ENCODE assay signal across 33 cellular contexts in the genomic region with DNA sequence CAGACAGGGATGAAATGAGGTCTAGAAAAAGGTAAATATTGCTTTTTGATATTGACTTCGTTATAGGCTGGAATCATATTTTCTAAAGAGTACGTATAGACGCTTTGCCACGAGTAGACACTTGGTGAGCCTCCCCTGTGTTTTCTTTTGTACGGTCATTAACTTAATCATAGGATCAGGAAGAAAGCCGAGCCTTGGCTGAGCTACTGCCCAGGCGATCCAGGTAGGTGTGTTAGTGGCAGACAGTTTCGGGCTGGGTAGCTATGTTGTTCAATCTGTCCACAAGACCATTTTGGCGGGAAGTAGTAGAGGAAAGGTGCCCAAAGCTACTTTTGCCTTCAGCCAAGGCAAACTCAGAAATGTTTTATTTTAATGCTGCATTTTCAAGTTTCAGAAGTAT. TPM values are rescaled to one million over a fixed set of nuclear protein-coding genes. Genes with fewer than 3 reads are reported as not detected.
"Had no signal": no experiment of that assay in that cellular context is flagged by ENCODE, and none has a peak within 500 bp of the region (broad histone marks: within the 10 kb centered on the region; RNA-seq: fewer than 3 reads in every experiment).

No MANE protein-coding gene starts in this region.

- H3K36me3 ChIP-seq: ascending aorta, cardiac muscle cell, MG63, SJCRH30 had no signal

- ATAC-seq: activated CD4-positive, alpha-beta T cell treated with anti-CD3 and anti-CD28 coated beads for 36 hours; activated CD4-positive, CD25-positive, alpha-beta regulatory T cell treated with anti-CD3 and anti-CD28 coated beads, Interleukin-2, amount 50 U/mL, for 24 hours; activated CD8-positive, alpha-beta memory T cell treated with anti-CD3 and anti-CD28 coated beads, Interleukin-2, amount 10 ng/mL, durations not matched to agents 7 days and 5 days had no signal

- H3K36me3 Mint-ChIP-seq: activated CD4-positive, alpha-beta memory T cell treated with anti-CD3 and anti-CD28 coated beads for 36 hours had no signal

- DNase-seq: activated CD4-positive, alpha-beta memory T cell treated with anti-CD3 and anti-CD28 coated beads for 36 hours; activated CD4-positive, alpha-beta T cell treated with anti-CD3 and anti-CD28 coated beads for 36 hours; activated CD4-positive, alpha-beta T cell treated with anti-CD3 and anti-CD28 coated beads, Interleukin-2, amount 10 ng/mL, durations not matched to agents 7 days and 5 days; activated CD8-positive, alpha-beta memory T cell treated with anti-CD3 and anti-CD28 coated beads, Interleukin-2, amount 10 ng/mL, durations not matched to agents 7 days and 5 days; activated CD8-positive, alpha-beta memory T cell treated with anti-CD3 and anti-CD28 coated beads, Interleukin-2, amount 50 U/mL, for 48 hours; activated effector memory CD4-positive, alpha-beta T cell treated with Interleukin-2 at 50 U/mL for 16 hours; activated naive CD4-positive, alpha-beta T cell treated with anti-CD3 and anti-CD28 coated beads, Interleukin-2, amount 10 ng/mL, durations not matched to agents 7 days and 5 days; activated naive CD8-positive, alpha-beta T cell treated with anti-CD3 and anti-CD28 coated beads for 36 hours; activated T-cell treated with anti-CD3 and anti-CD28 coated beads, Interleukin-2, amount 50 U/mL, for 48 hours; amygdala; Kasumi-1; KG1; MG63; NCI-H1048; NCI-H1436 treated with DMSO at 0.1 percent for 48 hours; NCI-H1694 treated with DMSO at 0.1 percent for 48 hours; NCI-H2029; NCI-H2107; NCI-H2171; NCI-H510A; NCI-H526; NCI-H748 treated with DMSO at 0.1 percent for 48 hours; NK-92 treated with Interleukin-12 subunit alpha and Interleukin-12 subunit beta, amount 100 ng/mL, for 24 hours; SHP77; SJCRH30 had no signal

- H3K27ac Mint-ChIP-seq: activated CD4-positive, alpha-beta memory T cell treated with anti-CD3 and anti-CD28 coated beads for 36 hours; activated CD4-positive, alpha-beta T cell treated with anti-CD3 and anti-CD28 coated beads for 36 hours; activated CD4-positive, alpha-beta T cell treated with anti-CD3 and anti-CD28 coated beads, Interleukin-2, amount 10 ng/mL, durations not matched to agents 7 days and 5 days; activated CD8-positive, alpha-beta memory T cell treated with anti-CD3 and anti-CD28 coated beads, Interleukin-2, amount 10 ng/mL, durations not matched to agents 7 days and 5 days; activated naive CD4-positive, alpha-beta T cell treated with anti-CD3 and anti-CD28 coated beads, Interleukin-2, amount 10 ng/mL, durations not matched to agents 7 days and 5 days; activated naive CD8-positive, alpha-beta T cell treated with anti-CD3 and anti-CD28 coated beads for 36 hours; T-helper 1 cell treated with Interleukin-12 subunit alpha and Interleukin-12 subunit beta and Interleukin-4 antibody, amounts not matched to agents 30 μg/mL and 1 μg/mL, for 36 hours; T-helper 2 cell treated with Interferon-gamma antibody and Interleukin-4, amounts not matched to agents 5 μg/mL and 100 μg/mL, for 36 hours had no signal

- H3K27me3 ChIP-seq: MG63, SJCRH30 had no signal

- H3K4me3 Mint-ChIP-seq: activated CD4-positive, alpha-beta memory T cell treated with anti-CD3 and anti-CD28 coated beads for 36 hours; activated CD4-positive, alpha-beta T cell treated with anti-CD3 and anti-CD28 coated beads for 36 hours; activated CD4-positive, alpha-beta T cell treated with anti-CD3 and anti-CD28 coated beads, Interleukin-2, amount 10 ng/mL, durations not matched to agents 7 days and 5 days; activated CD8-positive, alpha-beta memory T cell treated with anti-CD3 and anti-CD28 coated beads, Interleukin-2, amount 10 ng/mL, durations not matched to agents 7 days and 5 days; activated naive CD4-positive, alpha-beta T cell treated with anti-CD3 and anti-CD28 coated beads, Interleukin-2, amount 10 ng/mL, durations not matched to agents 7 days and 5 days; activated naive CD8-positive, alpha-beta T cell treated with anti-CD3 and anti-CD28 coated beads for 36 hours; central memory CD8-positive, alpha-beta T cell; T-helper 1 cell treated with Interleukin-12 subunit alpha and Interleukin-12 subunit beta and Interleukin-4 antibody, amounts not matched to agents 30 μg/mL and 1 μg/mL, for 36 hours; T-helper 2 cell treated with Interferon-gamma antibody and Interleukin-4, amounts not matched to agents 5 μg/mL and 100 μg/mL, for 36 hours had no signal

- H3K9me3 Mint-ChIP-seq: activated CD4-positive, alpha-beta memory T cell treated with anti-CD3 and anti-CD28 coated beads for 36 hours; activated CD4-positive, alpha-beta T cell treated with anti-CD3 and anti-CD28 coated beads, Interleukin-2, amount 10 ng/mL, durations not matched to agents 7 days and 5 days; activated naive CD4-positive, alpha-beta T cell treated with anti-CD3 and anti-CD28 coated beads, Interleukin-2, amount 10 ng/mL, durations not matched to agents 7 days and 5 days; activated naive CD8-positive, alpha-beta T cell treated with anti-CD3 and anti-CD28 coated beads for 36 hours; central memory CD8-positive, alpha-beta T cell; T-helper 1 cell treated with Interleukin-12 subunit alpha and Interleukin-12 subunit beta and Interleukin-4 antibody, amounts not matched to agents 30 μg/mL and 1 μg/mL, for 36 hours; T-helper 2 cell treated with Interferon-gamma antibody and Interleukin-4, amounts not matched to agents 5 μg/mL and 100 μg/mL, for 36 hours had no signal

- H3K27me3 Mint-ChIP-seq: central memory CD8-positive, alpha-beta T cell had no signal

- H3K27ac ChIP-seq: ascending aorta, cardiac muscle cell, SJCRH30, SK-N-MC had no signal

- H3K4me1 ChIP-seq: ascending aorta had no signal

- H3K9me3 ChIP-seq: ascending aorta, MG63, SJCRH30 had no signal

- H3K4me3 ChIP-seq: ascending aorta, cardiac muscle cell, MG63, SJCRH30, SK-N-MC had no signal

RNA-seq across cellular contexts. Expression of gene PRDM8, which starts 8.8 kb away (rescaled TPM):
- total RNA-seq: ascending aorta, OCI-LY7 had no signal
